In genomic region chr18:32439241-32439640, GRCh38 we compare ENCODE assay signal across 21 cellular contexts. TPM values are rescaled to one million over a fixed set of nuclear protein-coding genes. Genes with fewer than 3 reads are reported as not detected.
"Had no signal": no experiment of that assay in that cellular context is flagged by ENCODE, and none has a peak within 500 bp of the region (broad histone marks: within the 10 kb centered on the region; RNA-seq: fewer than 3 reads in every experiment).

No MANE protein-coding gene starts in this region.

- H3K27me3 ChIP-seq: brain microvascular endothelial cell, cardiac muscle cell had no signal

- H3K27ac ChIP-seq: brain microvascular endothelial cell, cardiac muscle cell, SJSA1 had no signal

- H3K9me3 ChIP-seq: SJSA1, SK-N-SH had no signal

- ATAC-seq: activated CD4-positive, alpha-beta T cell treated with anti-CD3 and anti-CD28 coated beads for 36 hours; activated CD4-positive, CD25-positive, alpha-beta regulatory T cell treated with anti-CD3 and anti-CD28 coated beads, Interleukin-2, amount 50 U/mL, for 24 hours; activated CD8-positive, alpha-beta T cell treated with anti-CD3 and anti-CD28 coated beads, Interleukin-2, amount 10 ng/mL, durations not matched to agents 7 days and 5 days; K562; Panc1 had no signal

- DNase-seq: activated CD4-positive, alpha-beta T cell treated with anti-CD3 and anti-CD28 coated beads, Interleukin-2, amount 10 ng/mL, durations not matched to agents 7 days and 5 days; activated CD8-positive, alpha-beta T cell treated with anti-CD3 and anti-CD28 coated beads, Interleukin-2, amount 10 ng/mL, durations not matched to agents 7 days and 5 days; activated effector memory CD4-positive, alpha-beta T cell treated with Interleukin-2 at 50 U/mL for 16 hours; activated naive CD4-positive, alpha-beta T cell treated with anti-CD3 and anti-CD28 coated beads, Interleukin-2, amount 10 ng/mL, durations not matched to agents 7 days and 5 days; activated T-cell treated with anti-CD3 and anti-CD28 coated beads, Interleukin-2, amount 50 U/mL, for 24 hours; amniotic stem cell; aorta; brain microvascular endothelial cell; NCI-H187; NCI-H2029 treated with DMSO at 0.1 percent for 48 hours; NCI-H2107; NCI-H510A; SHP77 treated with DMSO at 0.1 percent for 48 hours; SK-N-SH had no signal

- H3K4me3 ChIP-seq: cardiac muscle cell, K562, SJSA1 had no signal

- H3K36me3 ChIP-seq: brain microvascular endothelial cell, cardiac muscle cell, SJSA1 had no signal

- H3K4me1 ChIP-seq: SJSA1 had no signal

RNA-seq across cellular contexts. Expression of gene GAREM1, which starts 31.4 kb away (rescaled TPM):
- total RNA-seq: activated CD4-positive, alpha-beta T cell treated with anti-CD3 and anti-CD28 coated beads for 36 hours; activated CD4-positive, alpha-beta T cell treated with anti-CD3 and anti-CD28 coated beads, Interleukin-2, amount 10 ng/mL, durations not matched to agents 7 days and 5 days; activated CD8-positive, alpha-beta T cell treated with anti-CD3 and anti-CD28 coated beads, Interleukin-2, amount 10 ng/mL, durations not matched to agents 7 days and 5 days; activated T-helper 1 cell treated with anti-CD3 and anti-CD28 coated beads, Interleukin-12 subunit alpha, Interleukin-12 subunit beta, Interleukin-2, Interleukin-4 antibody, amounts not matched to agents 30 ng/mL and 10 ng/mL and 1 ng/mL, durations not matched to agents 14 hours and 24 hours and 36 hours had no signal
